In genomic region chr19:18866800-18867123, GRCh38 we compare ENCODE assay signal across 2 cellular contexts.
TF ChIP-seq lines count a peak whose summit lies in the region.

No MANE protein-coding gene starts in this region.

TF ChIP-seq in K562, 482 proteins besides CTCF, POLR2A, EP300 and RAD21:
- TF ChIP-seq SOX6 (IDR thresholded peaks at IDR 0.05): peak; percentile 2; the same call in 1 of the 2 replicates
- no peak for TF ChIP-seq ZEB2 (IDR thresholded peaks at IDR 0.05)
- 0 out of 2 replicates have a peak, but pooled peaks have one; percentile 42 for TF ChIP-seq KLF13 (tag; IDR thresholded peaks at IDR 0.05; ENCODE audit: borderline replicate concordance, low read depth)
- no peak for TF ChIP-seq BCL6 (CRISPR knock-in tag; IDR thresholded peaks at IDR 0.05)
- no peak for TF ChIP-seq TGIF2 (CRISPR knock-in tag; IDR thresholded peaks at IDR 0.05)
- peak; percentile 8 for TF ChIP-seq FIP1L1 (IDR thresholded peaks at IDR 0.05; ENCODE audit: low read depth, low read length, poor library complexity, severe bottlenecking)
- no peak for TF ChIP-seq PREB (CRISPR knock-in tag; IDR thresholded peaks at IDR 0.05)
- TF ChIP-seq ZBTB33 (CRISPR knock-in tag; IDR thresholded peaks at IDR 0.05): peak; percentile 7; the same call in 1 of the 2 replicates
- TF ChIP-seq POLR2AphosphoS5 (IDR thresholded peaks at IDR 0.05; ENCODE audit: control insufficient read depth, insufficient read depth, low read depth, low read length): peak; percentile 18
- TF ChIP-seq CCNT2 (IDR thresholded peaks at IDR 0.05; ENCODE audit: borderline replicate concordance, extremely low read depth, insufficient read length, low read depth, low read length): peak; percentile 6
- 0 out of 2 replicates have a peak, but pooled peaks have one; percentile 22 for TF ChIP-seq GATAD2B (IDR thresholded peaks at IDR 0.05; ENCODE audit: borderline replicate concordance)

TF ChIP-seq in neural cell, 6 proteins besides CTCF, POLR2A, EP300 and RAD21:
- no peak for TF ChIP-seq TAF1 (IDR thresholded peaks at IDR 0.05; ENCODE audit: low read depth)
- TF ChIP-seq MXI1 (conservative IDR thresholded peaks at IDR 0.05; ENCODE audit: poor library complexity, severe bottlenecking): no peak
- TF ChIP-seq POLR2AphosphoS5 (IDR thresholded peaks at IDR 0.05): no peak
- TF ChIP-seq SMC3 (conservative IDR thresholded peaks at IDR 0.05; ENCODE audit: poor library complexity): peak; percentile 9
- no peak for TF ChIP-seq EZH2 (IDR thresholded peaks at IDR 0.05; ENCODE audit: borderline replicate concordance, insufficient read depth, low read length, poor library complexity, severe bottlenecking)
- no peak for TF ChIP-seq REST (IDR thresholded peaks at IDR 0.05; ENCODE audit: borderline replicate concordance)
